ENCODE assay signal across 4 cellular contexts in genomic region chr12:52759218-52759617, GRCh38. TPM values are rescaled to one million over a fixed set of nuclear protein-coding genes. Genes with fewer than 3 reads are reported as not detected.
"Had no signal": no experiment of that assay in that cellular context is flagged by ENCODE, and none has a peak within 500 bp of the region (broad histone marks: within the 10 kb centered on the region; RNA-seq: fewer than 3 reads in every experiment).

No MANE protein-coding gene starts in this region.

- ATAC-seq: GM12878 had no signal

- H3K4me3 ChIP-seq: GM12878 had no signal

- DNase-seq: GDM1, GF-D8 had no signal

RNA-seq across cellular contexts. Expression of gene KRT76, which starts 17.9 kb away (rescaled TPM):
- total RNA-seq: G401, GM12878 had no signal

RNA-seq across cellular contexts. Expression of gene KRT3, which starts 36.7 kb away (rescaled TPM):
- total RNA-seq: G401, GM12878 had no signal

RNA-seq across cellular contexts. Expression of gene KRT4, which starts 54.7 kb away (rescaled TPM):
- total RNA-seq: G401, GM12878 had no signal

RNA-seq across cellular contexts. Expression of gene KRT77, which starts 55.9 kb away (rescaled TPM):
- total RNA-seq: G401, GM12878 had no signal
